Comparison of ENCODE assay signal across 2 cellular contexts in the genomic region with DNA sequence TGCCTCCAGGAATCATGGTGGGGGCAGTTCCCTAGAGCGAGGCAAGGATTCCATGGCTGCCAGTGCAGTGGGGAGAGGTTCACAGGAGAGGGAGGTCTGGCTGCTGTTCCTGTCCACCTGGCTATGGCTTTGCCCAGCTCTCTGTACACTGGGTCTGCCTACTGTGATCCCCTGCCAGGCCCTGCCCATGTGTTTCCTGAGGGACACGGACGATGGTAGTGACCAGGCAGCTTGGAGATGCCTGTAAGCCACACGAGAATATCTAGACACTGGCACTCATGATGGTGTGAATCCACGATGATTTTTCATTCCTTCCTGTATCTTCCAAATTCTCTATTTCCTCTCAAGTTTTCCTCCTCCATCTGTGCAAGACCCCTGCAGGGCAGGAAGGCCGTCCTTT.
TF ChIP-seq lines count a peak whose summit lies in the region.

No MANE protein-coding gene starts in this region.

TF ChIP-seq in IMR-90, 13 proteins besides CTCF, POLR2A, EP300 and RAD21:
- no peak for TF ChIP-seq MAFK (IDR thresholded peaks at IDR 0.05; ENCODE audit: low read depth, low read length)

TF ChIP-seq in GM12878, 131 proteins besides CTCF, POLR2A, EP300 and RAD21:
- TF ChIP-seq SRF (IDR thresholded peaks at IDR 0.05; ENCODE audit: low read depth in 2 of 2, low read length in 2 of 2) (no peak), SIN3A (IDR thresholded peaks at IDR 0.05; ENCODE audit: low read depth, low read length) (no peak), CBX5 (IDR thresholded peaks at IDR 0.05; ENCODE audit: low read depth) (peak; percentile 42; the same call in 1 of the 2 replicates)
